Comparison of ENCODE assay signal across 8 cellular contexts in genomic region chr9:129884220-129885017, GRCh38. TPM values are rescaled to one million over a fixed set of nuclear protein-coding genes. Genes with fewer than 3 reads are reported as not detected.
DNase-seq lines count a peak whose midpoint lies in the region; ATAC-seq and TF ChIP-seq lines count a peak whose summit lies in the region.

No MANE protein-coding gene starts in this region.

- no peaks in the 10 kb centered on the region for H3K9me2 ChIP-seq in SU-DHL-6 (replicated peaks; ENCODE audit: insufficient read depth, low read length)

- DNase-seq in G401 (ENCODE audit: low spot score) (peak; percentile 91), NCI-H1092 treated with DMSO at 0.1 percent for 48 hours (lab: John Stamatoyannopoulos, UW) (peak; percentile 84), heart right ventricle (peak; percentile 85 to 90), posterior cingulate gyrus (peak; percentile 63 to 97 (median 78)), upper lobe of left lung (peak; percentile 96)
- DNase-seq in activated naive CD8-positive, alpha-beta T cell treated with anti-CD3 and anti-CD28 coated beads, Interleukin-2, amount 50 U/mL, for 16 hours (ENCODE audit: low read depth, low spot score) = peak; percentile 91

- H3K9ac ChIP-seq in SU-DHL-6 (ENCODE audit: low read length) = peak overlapping the region; percentile 64

- ATAC-seq in heart right ventricle (peak; percentile 68 to 82 (median 77)), upper lobe of left lung (ENCODE audit: low FRiP score in 2 of 2) (peak; percentile 84 to 91)

- peak overlapping the region; percentile 69 for H3K4me2 ChIP-seq in SU-DHL-6 (ENCODE audit: low read depth, low read length, poor library complexity, severe bottlenecking)

- H3K4me3 ChIP-seq in HEK293 (ENCODE audit: low read depth, low read length) (no peak overlapping the region), SU-DHL-6 (ENCODE audit: insufficient read depth, low read length, poor library complexity, severe bottlenecking) (peak overlapping the region; percentile 32), heart right ventricle (peak overlapping the region in 9 of 10 donors; percentile 1 to 55 (median 47)), upper lobe of left lung (peak overlapping the region; percentile 11 to 53 (median 37))

- 18 to 20% methylated on average over 24 of the region's 24 CpGs for WGBS in heart right ventricle, 2 donors
- 12 to 19% methylated on average over 14 to 17 of the region's 24 CpGs for WGBS in upper lobe of left lung, 2 donors

- H3K27me3 ChIP-seq in SU-DHL-6 (ENCODE audit: low read length) (no peaks in the 10 kb centered on the region), heart right ventricle (no peaks in the 10 kb centered on the region), upper lobe of left lung (no peaks in the 10 kb centered on the region)

- no peak overlapping the region for H2AFZ ChIP-seq in SU-DHL-6 (ENCODE audit: low read depth, low read length, severe bottlenecking)

- CTCF ChIA-PET in HEK293 (lab: Yijun Ruan, JAX) = interaction anchor here (0.6 to 4.0 kb wide), 18 partner anchors 22 to 1512 kb away, joined by 3 to 29 read pairs (median 4); no protein-coding TSS in a partner anchor

- H3K9me3 ChIP-seq in HEK293 (ENCODE audit: control insufficient read depth, insufficient read depth, low read depth, low read length) = no peaks in the 10 kb centered on the region
- no peaks in the 10 kb centered on the region for H3K9me3 ChIP-seq in SU-DHL-6 (ENCODE audit: insufficient read depth, low read length)
- H3K9me3 ChIP-seq in heart right ventricle = no peaks in the 10 kb centered on the region
- H3K9me3 ChIP-seq in upper lobe of left lung = no peaks in the 10 kb centered on the region

- peaks cover 40% of the 10 kb centered on the region for H3F3A ChIP-seq in SU-DHL-6 (ENCODE audit: insufficient read depth)

- peak; percentile 39; the same call in 1 of the 2 replicates for TF ChIP-seq CTCF in HEK293 (tag by site-specific recombination; IDR thresholded peaks at IDR 0.05)
- peak; percentile 9 for TF ChIP-seq CTCF in SU-DHL-6 (IDR thresholded peaks at IDR 0.05; ENCODE audit: insufficient read depth, low read length, poor library complexity, severe bottlenecking)
- TF ChIP-seq CTCF in heart right ventricle (IDR thresholded peaks at IDR 0.05) = no peak
- no peak for TF ChIP-seq CTCF in upper lobe of left lung (IDR thresholded peaks at IDR 0.05)

- TF ChIP-seq EP300 in upper lobe of left lung (IDR thresholded peaks at IDR 0.05) = no peak

- H3K36me3 ChIP-seq in HEK293 (ENCODE audit: control insufficient read depth in 2 of 2, insufficient read depth in 1 of 2, low read length in 2 of 2) (peaks cover 0 to 35% of the 10 kb centered on the region in 2 experiments; a peak in 1 of 3 replicates), SU-DHL-6 (ENCODE audit: low read length) (peaks cover under 1% of the 10 kb centered on the region; the same call in 1 of the 2 replicates), heart right ventricle (peaks cover 0 to 16% (median under 1%) of the 10 kb centered on the region in 9 donors), upper lobe of left lung (peaks cover 0 to 18% (median 5%) of the 10 kb centered on the region in 4 donors)

- H3K79me2 ChIP-seq in SU-DHL-6 (ENCODE audit: insufficient read depth, low read length) = no peaks in the 10 kb centered on the region

- no peaks in the 10 kb centered on the region; the same call in 1 of the 2 replicates for H3K4me1 ChIP-seq in HEK293 (ENCODE audit: control insufficient read depth, insufficient read depth, low read length)
- H3K4me1 ChIP-seq in heart right ventricle = peaks cover 5 to 61% (median 39%) of the 10 kb centered on the region in 9 donors
- H3K4me1 ChIP-seq in upper lobe of left lung = peaks cover 34 to 56% (median 44%) of the 10 kb centered on the region in 4 donors

- TF ChIP-seq POLR2A in upper lobe of left lung (IDR thresholded peaks at IDR 0.05) = peak in 1 of 4 donors; percentile 72

- H4K20me1 ChIP-seq in SU-DHL-6 (ENCODE audit: low read depth, low read length) = no peaks in the 10 kb centered on the region

- in situ Hi-C loops in G401 (cut with HindIII; ENCODE audit: low sequenced_read_pairs) = no loop called here

- no peak overlapping the region for H3K27ac ChIP-seq in HEK293 (ENCODE audit: extremely low read depth, low read depth, low read length)
- peak overlapping the region; percentile 97 for H3K27ac ChIP-seq in SU-DHL-6 (ENCODE audit: low read depth, low read length)
- peak overlapping the region in 9 of 10 donors; percentile 74 to 92 (median 80) for H3K27ac ChIP-seq in heart right ventricle
- peak overlapping the region; percentile 84 to 90 (median 86) for H3K27ac ChIP-seq in upper lobe of left lung

- intact Hi-C loops in heart right ventricle (cut with DNase I) (loop anchor here (1.0 to 10.0 kb wide), 16 partner anchors 48 to 358 kb away; partner anchors contain the start of genes FNBP1 (in 5 of the 10) and GPR107 (in 2 of the 10)), posterior cingulate gyrus (cut with DNase I) (loop anchor here (2.0 to 10.0 kb wide), 4 partner anchors 47 to 353 kb away; partner anchors contain the start of genes C9orf78, FNBP1 and USP20)

- POLR2A ChIA-PET in HEK293 (lab: Yijun Ruan, JAX) = interaction anchor here (0.5 to 1.4 kb wide), 4 partner anchors 16 to 170 kb away, joined by 3 to 5 read pairs (median 3); partner anchors contain the start of genes FNBP1 and GPR107

TF ChIP-seq in HEK293, 187 proteins besides CTCF, POLR2A, EP300 and RAD21 (continues in another document):
- TF ChIP-seq PATZ1 (tag by site-specific recombination; IDR thresholded peaks at IDR 0.05) = peak; percentile 87
- 0 out of 2 replicates have a peak, but pooled peaks have one; percentile 28 for TF ChIP-seq EGR2 (tag by site-specific recombination; IDR thresholded peaks at IDR 0.05; ENCODE audit: low read depth)
- TF ChIP-seq ZNF488 (tag by site-specific recombination; IDR thresholded peaks at IDR 0.05) = no peak
- TF ChIP-seq TRIM28 (IDR thresholded peaks at IDR 0.05; ENCODE audit: borderline replicate concordance, low read length) = no peak
- TF ChIP-seq ZNF692 (tag by site-specific recombination; IDR thresholded peaks at IDR 0.05) = 0 out of 2 replicates have a peak, but pooled peaks have one; percentile 27
- TF ChIP-seq SP2 (tag by site-specific recombination; IDR thresholded peaks at IDR 0.05) = peak; percentile 81
- no peak for TF ChIP-seq RBAK (tag by site-specific recombination; IDR thresholded peaks at IDR 0.05)
- no peak for TF ChIP-seq TCF7L2 (IDR thresholded peaks at IDR 0.05; ENCODE audit: borderline replicate concordance, low read depth, low read length)
- TF ChIP-seq GLI2 (tag by site-specific recombination; IDR thresholded peaks at IDR 0.05; ENCODE audit: borderline replicate concordance, low read depth) = no peak

RNA-seq across cellular contexts. Expression of gene USP20, which starts 49.2 kb away (rescaled TPM):
- total RNA-seq in G401 (2014; rRNA removed; shearing (Covaris generic)) = 27.7 and 34.3 TPM in 2 replicates
- total RNA-seq in heart right ventricle (10 to 100 TPM; 10.9 to 16.8 (median 12.5) TPM), upper lobe of left lung (10 to 100 TPM; 17.3 to 75.4 (median 26.2) TPM)
- polyA plus RNA-seq in heart right ventricle = 10 to 100 TPM; 11.0 to 14.7 TPM

RNA-seq across cellular contexts. Expression of gene C9orf78, which starts 49.3 kb away (rescaled TPM):
- total RNA-seq in G401 (2014; rRNA removed; shearing (Covaris generic)) = 23.4 and 49.4 TPM in 2 replicates
- total RNA-seq in heart right ventricle = 10 to 100 TPM; 25.7 to 34.6 (median 30.5) TPM
- polyA plus RNA-seq in heart right ventricle = 10 to 100 TPM; 34.2 to 66.2 TPM
- 10 to 100 TPM; 17.8 to 66.6 (median 36.5) TPM for total RNA-seq in upper lobe of left lung

Comparison
In these comparisons a context has a peak if more than half of its experiments do, and no peak if none do; other contexts are left out.
1. CTCF ChIP-seq: peak in HEK293 (single experiment) and SU-DHL-6 (single experiment); none in heart right ventricle (0 of 9) and upper lobe of left lung (0 of 6).
2. Peak in every context shown above with its lines, with median percentiles within 50 percentile points of each other: DNase-seq.